In genomic region chr17:334974-335481, GRCh38 we compare ENCODE assay signal across 2 cellular contexts.
TF ChIP-seq lines count a peak whose summit lies in the region.

No MANE protein-coding gene starts in this region.

TF ChIP-seq in liver, 16 proteins besides CTCF, POLR2A, EP300 and RAD21 (continued from another document):
- TF ChIP-seq ATF3 (IDR thresholded peaks at IDR 0.05) (no peak), GABPA (IDR thresholded peaks at IDR 0.05 in 1 of 2, conservative IDR thresholded peaks at IDR 0.05 in 1 of 2) (no peak), YY1 (IDR thresholded peaks at IDR 0.05) (no peak), HNF4A (conservative IDR thresholded peaks at IDR 0.05) (no peak), ZBTB33 (IDR thresholded peaks at IDR 0.05) (no peak), REST (IDR thresholded peaks at IDR 0.05) (no peak), RXRA (IDR thresholded peaks at IDR 0.05) (no peak)

TF ChIP-seq in HepG2, 621 proteins besides CTCF, POLR2A, EP300 and RAD21:
- TF ChIP-seq CEBPZ (IDR thresholded peaks at IDR 0.05; ENCODE audit: low read length) (no peak), FIP1L1 (IDR thresholded peaks at IDR 0.05; ENCODE audit: borderline replicate concordance, insufficient read depth, low read depth, low read length) (no peak), NCOA2 (CRISPR knock-in tag; IDR thresholded peaks at IDR 0.05) (no peak), DNMT3B (CRISPR knock-in tag; conservative IDR thresholded peaks at IDR 0.05) (no peak), TOE1 (CRISPR knock-in tag; IDR thresholded peaks at IDR 0.05) (no peak), RBM39 (IDR thresholded peaks at IDR 0.05; ENCODE audit: low read depth, low read length, poor library complexity, severe bottlenecking) (no peak), HOMEZ (CRISPR knock-in tag; IDR thresholded peaks at IDR 0.05; ENCODE audit: low read depth) (no peak), DR1 (CRISPR knock-in tag; IDR thresholded peaks at IDR 0.05) (no peak), ZFP36 (IDR thresholded peaks at IDR 0.05; ENCODE audit: borderline replicate concordance, low read depth, low read length, partially characterized antibody) (no peak), SNAPC2 (CRISPR knock-in tag; IDR thresholded peaks at IDR 0.05) (no peak), ZBTB40 (IDR thresholded peaks at IDR 0.05) (no peak), ZBTB40 (CRISPR knock-in tag; IDR thresholded peaks at IDR 0.05) (no peak), FOXP4 (CRISPR knock-in tag; IDR thresholded peaks at IDR 0.05) (no peak), ZNF282 (IDR thresholded peaks at IDR 0.05; ENCODE audit: partially characterized antibody) (no peak), ZBTB7B (CRISPR knock-in tag; IDR thresholded peaks at IDR 0.05) (no peak), SMARCC2 (IDR thresholded peaks at IDR 0.05) (no peak)
TF ChIP-seq in HepG2: peak in this region for 0.
